ENCODE assay signal across 1 cellular context in the genomic region with DNA sequence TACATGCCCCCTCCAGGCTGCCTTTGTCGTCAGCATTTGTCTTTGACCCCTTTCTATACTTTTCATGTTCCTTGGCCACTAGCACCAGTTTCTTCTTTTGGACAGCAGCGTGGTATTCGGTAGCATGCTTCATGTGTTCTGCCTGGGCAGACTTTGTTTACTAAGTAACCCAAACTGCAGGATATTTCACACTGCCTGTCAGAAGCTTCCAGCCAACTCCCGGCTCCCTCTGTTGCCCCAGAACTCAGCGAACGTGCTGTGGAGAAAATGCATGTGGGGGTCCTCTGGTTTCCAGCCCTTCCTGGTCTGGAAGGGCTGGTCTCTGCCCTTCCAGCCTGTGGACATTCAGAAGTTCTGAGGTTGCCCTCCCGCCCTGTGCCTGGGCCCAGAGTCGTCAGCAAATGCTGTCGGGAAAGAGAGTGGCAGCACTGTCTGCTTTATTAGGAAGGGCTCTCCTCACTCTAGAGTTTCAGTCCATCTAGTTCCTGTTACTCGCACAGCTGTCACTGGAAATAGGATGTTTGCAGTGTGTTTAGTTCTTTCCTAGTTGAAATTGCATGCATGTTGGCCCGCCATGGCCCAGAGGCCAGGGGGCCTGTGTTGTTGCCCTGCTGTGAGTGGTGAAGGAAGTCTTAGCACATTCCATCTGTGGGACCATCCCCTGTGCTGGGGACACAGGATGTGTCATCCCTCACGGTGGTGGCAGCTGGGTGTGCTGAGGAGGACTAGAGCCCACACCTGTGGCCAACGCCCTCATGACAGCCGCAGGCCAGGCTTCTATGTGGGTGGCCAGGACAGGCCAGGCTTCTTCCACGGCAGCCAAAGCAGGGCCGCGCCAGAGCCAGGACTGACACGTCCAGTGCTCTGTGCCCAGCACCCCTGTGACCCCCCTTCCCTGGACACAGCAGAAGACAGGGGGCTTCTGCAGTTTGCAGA.
TF ChIP-seq lines count a peak whose summit lies in the region.

No MANE protein-coding gene starts in this region.

TF ChIP-seq in SK-N-SH treated with all-trans-retinoic acid at 6 μM for 48 hours, 23 proteins besides CTCF, POLR2A, EP300 and RAD21 (continued from another document):
- TF ChIP-seq ZFP30 (CRISPR knock-in tag; IDR thresholded peaks at IDR 0.05) = no peak
- no peak for TF ChIP-seq BACH2 (CRISPR knock-in tag; IDR thresholded peaks at IDR 0.05; ENCODE audit: borderline replicate concordance)
